In the genomic region with DNA sequence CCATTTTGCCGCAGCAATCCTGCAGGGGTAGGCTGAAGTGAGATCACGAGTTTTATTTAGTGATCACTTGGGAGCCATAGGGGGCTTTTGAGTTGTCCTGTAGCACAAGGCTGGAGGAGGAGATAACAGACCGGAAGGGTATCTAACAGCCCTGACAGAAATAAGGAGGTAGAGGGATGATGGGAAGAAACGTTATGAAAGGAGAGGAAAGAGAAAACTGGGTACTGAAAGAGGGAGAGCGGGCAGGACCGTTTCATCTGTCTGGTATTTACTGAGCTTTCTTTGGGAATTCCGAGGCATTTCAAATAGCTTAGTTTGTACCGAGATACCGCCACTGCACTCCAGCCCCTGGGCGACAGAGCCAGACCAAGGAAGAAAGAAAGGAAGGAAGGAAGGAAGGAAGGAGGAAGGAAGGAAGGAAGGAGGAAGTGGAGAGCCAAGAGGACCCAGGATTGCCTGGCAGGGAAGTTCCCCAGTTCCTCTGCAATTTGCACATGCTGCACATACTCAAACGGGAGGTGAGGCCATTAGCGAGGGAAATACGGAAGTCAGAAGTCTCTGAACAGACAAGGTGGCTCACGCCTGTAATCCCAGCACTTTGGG, we compare ENCODE assay signal across 8 cellular contexts. TPM values are rescaled to one million over a fixed set of nuclear protein-coding genes. Genes with fewer than 3 reads are reported as not detected.
DNase-seq lines count a peak whose midpoint lies in the region; ATAC-seq and TF ChIP-seq lines count a peak whose summit lies in the region.

No MANE protein-coding gene starts in this region.

- ATAC-seq in body of pancreas = no peak
- no peak for ATAC-seq in HG03159 (IDR thresholded peaks at IDR 0.05; ENCODE audit: unreplicated experiment)

- peaks cover 0 to 14% (median 0%) of the 10 kb centered on the region in 3 donors for H3K36me3 Mint-ChIP-seq in CD8-positive, alpha-beta memory T cell

- no peaks in the 10 kb centered on the region for H3K9me3 ChIP-seq in CD8-positive, alpha-beta memory T cell (ENCODE audit: low read length)
- H3K9me3 ChIP-seq in HUES6 (ENCODE audit: control insufficient read depth, insufficient read depth, low read depth, low read length) (no peaks in the 10 kb centered on the region), body of pancreas (no peaks in the 10 kb centered on the region), mononuclear cell (ENCODE audit: low read depth, low read length) (no peaks in the 10 kb centered on the region)

- H3K4me3 ChIP-seq in CD8-positive, alpha-beta memory T cell (ENCODE audit: low read length) = peak overlapping the region; percentile 40
- H3K4me3 ChIP-seq in HUES6 (ENCODE audit: low read depth, low read length) (peak overlapping the region; percentile 86), body of pancreas (peak overlapping the region in 1 of 2 donors; percentile 84), mononuclear cell (ENCODE audit: low read length) (peak overlapping the region; percentile 72)

- H3K4me1 Mint-ChIP-seq in CD8-positive, alpha-beta memory T cell = peaks cover 18 to 33% (median 22%) of the 10 kb centered on the region in 3 donors

- H3K4me1 ChIP-seq in CD8-positive, alpha-beta memory T cell (ENCODE audit: insufficient read depth, low read length) = peaks cover 22% of the 10 kb centered on the region
- H3K4me1 ChIP-seq in HUES6 (ENCODE audit: control insufficient read depth, insufficient read depth, low read length) (peaks cover 10% of the 10 kb centered on the region; the same call in 1 of the 2 replicates), body of pancreas (peaks cover 30% of the 10 kb centered on the region), mononuclear cell (ENCODE audit: insufficient read depth, low read length) (peaks cover 41% of the 10 kb centered on the region)

- TF ChIP-seq POLR2A in body of pancreas (IDR thresholded peaks at IDR 0.05) = no peak

- H3K27ac ChIP-seq in CD8-positive, alpha-beta memory T cell (ENCODE audit: low read depth, low read length) = peak overlapping the region; percentile 54
- H3K27ac ChIP-seq in HUES6 (ENCODE audit: low read depth, low read length) (no peak overlapping the region), body of pancreas (peak overlapping the region in 3 of 4 donors; percentile 53 to 83 (median 79))

- no peak for TF ChIP-seq CTCF in body of pancreas (IDR thresholded peaks at IDR 0.05)

- intact Hi-C loops in body of pancreas (cut with DNase I) = no loop called here

- no peaks in the 10 kb centered on the region for H3K27me3 Mint-ChIP-seq in CD8-positive, alpha-beta memory T cell

- H3K27me3 ChIP-seq in CD8-positive, alpha-beta memory T cell (ENCODE audit: insufficient read depth, low read length, poor library complexity, severe bottlenecking) = no peaks in the 10 kb centered on the region
- H3K27me3 ChIP-seq in HUES6 (ENCODE audit: control insufficient read depth, insufficient read depth, low read length) (peaks cover 42% of the 10 kb centered on the region), body of pancreas (no peaks in the 10 kb centered on the region), mononuclear cell (ENCODE audit: insufficient read depth, low read length) (no peaks in the 10 kb centered on the region)

- DNase-seq in CD8-positive, alpha-beta memory T cell = no peak
- DNase-seq in body of pancreas = peak in 1 of 4 donors; percentile 28
- no peak for DNase-seq in NCI-H187 (lab: John Stamatoyannopoulos, UW)
- no peak for DNase-seq in NCI-H187 treated with DMSO at 0.1 percent for 48 hours (lab: John Stamatoyannopoulos, UW)
- no peak for DNase-seq in activated CD8-positive, alpha-beta memory T cell treated with anti-CD3 and anti-CD28 coated beads, Interleukin-2, amount 50 U/mL, for 4 hours

- CTCF ChIA-PET in CD8-positive, alpha-beta memory T cell (lab: Charles Lee) = interaction anchor here (0.9 to 3.8 kb wide), 7 partner anchors 43 to 97 kb away, joined by 3 to 19 read pairs (median 3); partner anchors contain the start of genes HMGCL and LYPLA2

- peak overlapping the region; percentile 82 to 93 (median 86) for H3K4me3 Mint-ChIP-seq in CD8-positive, alpha-beta memory T cell

- peaks cover 7% of the 10 kb centered on the region for H3K36me3 ChIP-seq in CD8-positive, alpha-beta memory T cell (ENCODE audit: insufficient read depth, low read length)
- H3K36me3 ChIP-seq in HUES6 (ENCODE audit: control insufficient read depth, insufficient read depth, low read length) (no peaks in the 10 kb centered on the region), body of pancreas (replicated peaks in 1 of 2; ENCODE audit: insufficient read depth in 1 of 2, low read depth in 2 of 2) (no peaks in the 10 kb centered on the region)

- H3K9me3 Mint-ChIP-seq in CD8-positive, alpha-beta memory T cell = no peaks in the 10 kb centered on the region

- H3K9ac ChIP-seq in HUES6 (ENCODE audit: low read length) = no peak overlapping the region

- POLR2A ChIA-PET in CD8-positive, alpha-beta memory T cell (lab: Charles Lee) = no interaction called here

- H3K27ac Mint-ChIP-seq in CD8-positive, alpha-beta memory T cell = peak overlapping the region; percentile 17 to 95 (median 86)

- 39 to 45% methylated on average over 14 of the region's 14 CpGs for WGBS in body of pancreas, 2 donors

RNA-seq across cellular contexts. Expression of gene FUCA1, which starts 0.9 kb away (rescaled TPM):
- 10 to 100 TPM; 14.1 to 15.7 TPM for total RNA-seq in CD8-positive, alpha-beta memory T cell
- 17.2 TPM for polyA plus RNA-seq in CD8-positive, alpha-beta memory T cell
- total RNA-seq in body of pancreas (10 to 100 TPM; 21.3 to 27.0 TPM), mononuclear cell (8.8 TPM)

RNA-seq across cellular contexts. Expression of gene HMGCL, which starts 43.7 kb away (rescaled TPM):
- 10 to 100 TPM; 24.7 to 25.3 TPM for total RNA-seq in CD8-positive, alpha-beta memory T cell
- 28.0 TPM for polyA plus RNA-seq in CD8-positive, alpha-beta memory T cell
- total RNA-seq in body of pancreas = 10 to 100 TPM; 18.9 to 21.1 TPM
- 7.3 TPM for total RNA-seq in mononuclear cell

RNA-seq across cellular contexts. Expression of gene CNR2, which starts 44.2 kb away (rescaled TPM):
- total RNA-seq in CD8-positive, alpha-beta memory T cell = under 1 TPM; 0.18 to 0.20 TPM
- 5.3 TPM for polyA plus RNA-seq in CD8-positive, alpha-beta memory T cell
- total RNA-seq in body of pancreas (not detected), mononuclear cell (3.3 TPM)
